In the genomic region with DNA sequence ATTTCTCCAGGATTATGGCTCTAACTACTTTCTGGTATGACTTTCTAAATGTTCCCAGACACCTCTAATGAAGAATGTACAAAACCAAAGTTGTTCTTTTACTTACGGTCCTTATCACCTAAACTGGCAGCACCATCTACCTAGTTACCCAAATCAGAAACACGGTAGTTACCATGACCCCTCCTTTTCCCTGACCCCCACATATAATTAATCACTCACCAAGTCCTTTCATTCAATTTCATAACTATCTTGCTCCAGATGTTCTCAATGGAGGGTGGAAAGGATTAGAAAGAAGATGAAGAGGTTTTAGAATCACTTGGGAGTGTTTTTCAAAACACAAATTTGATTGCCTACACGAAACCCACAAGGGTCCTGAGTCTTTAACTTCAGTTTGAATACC, we compare ENCODE assay signal across 27 cellular contexts.
"Had no signal": no experiment of that assay in that cellular context is flagged by ENCODE, and none has a peak within 500 bp of the region (broad histone marks: within the 10 kb centered on the region; RNA-seq: fewer than 3 reads in every experiment).

No MANE protein-coding gene starts in this region.

- H3K9ac ChIP-seq: parathyroid adenoma had no signal

- H3K79me2 ChIP-seq: parathyroid adenoma had no signal

- H3K4me1 ChIP-seq: parathyroid adenoma, uterus had no signal

- DNase-seq: cortex of kidney; effector CD4-positive, alpha-beta T cell; foreskin fibroblast; gastrocnemius medialis; heart left ventricle; kidney; mucosa of descending colon; naive B cell; right lobe of liver; small intestine; stimulated activated CD4-positive, alpha-beta T cell treated with anti-CD3 and anti-CD28 coated beads, Interleukin-15, amount 100 ng/mL, for 24 hours; stimulated activated CD4-positive, alpha-beta T cell treated with anti-CD3 and anti-CD28 coated beads, Interleukin-2, amount 100 ng/mL, for 48 hours; stimulated activated naive CD4-positive, alpha-beta T cell; stimulated activated naive CD8-positive, alpha-beta T cell treated with anti-CD3 and anti-CD28 coated beads, Interleukin-15, amount 100 ng/mL, for 72 hours; transverse colon; upper lobe of right lung; uterus had no signal

- H3K27ac ChIP-seq: epithelial cell of prostate, gastrocnemius medialis, heart left ventricle, hepatocyte, parathyroid adenoma, right lobe of liver, suprapubic skin, transverse colon, upper lobe of right lung, uterus had no signal

- H3K27me3 Mint-ChIP-seq: memory B cell; naive B cell; natural killer cell treated with Interleukin-12 subunit alpha and Interleukin-12 subunit beta and Interleukin-15 and Interleukin-18, amount 100 ng/mL, for 72 hours; progenitor cell of endocrine pancreas; stimulated activated naive CD8-positive, alpha-beta T cell treated with anti-CD3 and anti-CD28 coated beads, Interleukin-15, amount 100 ng/mL, for 72 hours had no signal

- H3K9me3 ChIP-seq: gastrocnemius medialis, heart left ventricle, mucosa of descending colon, right lobe of liver, suprapubic skin, transverse colon, upper lobe of right lung, uterus had no signal

- H3K27ac Mint-ChIP-seq: memory B cell; mesothelial cell of epicardium; progenitor cell of endocrine pancreas; stimulated activated naive CD8-positive, alpha-beta T cell treated with anti-CD3 and anti-CD28 coated beads, Interleukin-15, amount 100 ng/mL, for 72 hours had no signal

- H2AFZ ChIP-seq: hepatocyte, parathyroid adenoma had no signal

- H3K4me2 ChIP-seq: hepatocyte had no signal

- H3K27me3 ChIP-seq: gastrocnemius medialis, heart left ventricle, hepatocyte, right lobe of liver, suprapubic skin, transverse colon, upper lobe of right lung, uterus had no signal

- H3K4me3 Mint-ChIP-seq: memory B cell; mesothelial cell of epicardium; naive B cell; natural killer cell treated with Interleukin-12 subunit alpha and Interleukin-12 subunit beta and Interleukin-15 and Interleukin-18, amount 100 ng/mL, for 72 hours; neural crest cell; stimulated activated naive CD8-positive, alpha-beta T cell treated with anti-CD3 and anti-CD28 coated beads, Interleukin-15, amount 100 ng/mL, for 72 hours had no signal

- H3K4me3 ChIP-seq: gastrocnemius medialis, heart left ventricle, hepatocyte, lung, mucosa of descending colon, right lobe of liver, suprapubic skin, transverse colon, upper lobe of right lung, uterus had no signal

- H3K9me3 Mint-ChIP-seq: memory B cell; mesothelial cell of epicardium; naive B cell; natural killer cell treated with Interleukin-12 subunit alpha and Interleukin-12 subunit beta and Interleukin-15 and Interleukin-18, amount 100 ng/mL, for 72 hours; neural crest cell; stimulated activated naive CD8-positive, alpha-beta T cell treated with anti-CD3 and anti-CD28 coated beads, Interleukin-15, amount 100 ng/mL, for 72 hours had no signal

- H3K36me3 Mint-ChIP-seq: memory B cell; mesothelial cell of epicardium; naive B cell; natural killer cell treated with Interleukin-12 subunit alpha and Interleukin-12 subunit beta and Interleukin-15 and Interleukin-18, amount 100 ng/mL, for 72 hours had no signal

- H3K4me1 Mint-ChIP-seq: stimulated activated naive CD8-positive, alpha-beta T cell treated with anti-CD3 and anti-CD28 coated beads, Interleukin-15, amount 100 ng/mL, for 72 hours had no signal

- H3K36me3 ChIP-seq: gastrocnemius medialis, heart left ventricle, right lobe of liver, suprapubic skin, transverse colon, upper lobe of right lung, uterus had no signal
